In the genomic region with DNA sequence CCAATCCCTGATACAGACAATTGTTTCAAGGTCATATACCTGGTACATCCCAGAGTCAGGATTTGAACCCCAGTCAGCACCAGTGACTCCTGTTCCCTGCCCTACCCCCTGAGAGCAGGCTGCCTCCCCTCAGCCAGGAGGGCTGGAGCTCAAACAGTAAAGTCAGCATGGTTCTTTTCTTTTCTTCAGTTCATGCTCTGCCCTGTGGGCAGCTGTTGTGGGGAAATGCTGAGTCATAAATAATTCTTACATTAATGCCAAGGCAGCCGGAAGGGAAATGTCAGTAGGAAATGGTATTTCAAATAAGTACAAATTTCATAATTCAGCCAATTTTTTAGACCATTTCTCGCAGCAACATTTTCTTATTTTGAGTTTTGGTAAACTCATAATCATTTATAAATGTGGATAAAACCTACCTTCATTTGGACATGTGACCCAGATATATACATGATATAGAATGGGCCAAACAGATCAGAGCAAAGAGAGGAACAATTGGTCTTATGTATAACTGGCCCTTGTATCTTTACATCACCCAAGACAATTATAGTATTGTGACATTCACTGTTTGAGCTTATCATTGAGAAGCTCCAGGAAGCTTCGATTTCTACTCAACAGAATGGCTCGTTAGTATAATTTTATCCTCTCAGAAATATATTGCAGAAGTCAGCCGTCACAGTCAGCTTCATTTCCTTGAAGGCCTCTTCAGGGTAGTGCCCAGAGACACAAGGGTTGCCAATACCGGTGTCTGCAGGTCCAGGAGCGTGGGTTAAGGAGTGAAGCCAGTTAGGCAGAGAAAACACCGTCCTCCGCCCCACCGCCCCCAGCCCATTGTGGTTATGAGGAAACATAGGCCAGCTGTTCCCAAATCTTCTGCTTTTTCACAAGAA, we compare ENCODE assay signal across 8 cellular contexts. TPM values are rescaled to one million over a fixed set of nuclear protein-coding genes. Genes with fewer than 3 reads are reported as not detected.
DNase-seq lines count a peak whose midpoint lies in the region; ATAC-seq and TF ChIP-seq lines count a peak whose summit lies in the region.

No MANE protein-coding gene starts in this region.

- H3K4me3 Mint-ChIP-seq in neural crest cell, result no peak overlapping the region

- H3K9me3 Mint-ChIP-seq in neural crest cell, result no peaks in the 10 kb centered on the region

- peaks cover 12% of the 10 kb centered on the region for H3K4me1 Mint-ChIP-seq in neural crest cell

- DNase-seq in AG09319 (ENCODE audit: extremely low read depth, low read depth) (peak; percentile 40), NCI-H69 (lab: John Stamatoyannopoulos, UW) (peak; percentile 76), choroid plexus epithelial cell (ENCODE audit: low read depth) (peak; percentile 85), neural crest cell (ENCODE audit: low read depth, low spot score) (no peak), left colon (no peak), cortex of kidney (lab: John Stamatoyannopoulos, UW) (no peak)

- no peaks in the 10 kb centered on the region for H3K36me3 Mint-ChIP-seq in neural crest cell (ENCODE audit: low read depth)

- intact Hi-C loops in left colon (cut with DNase I, micrococcal nuclease), result no loop called here

- TF ChIP-seq CTCF in AG09319 (IDR thresholded peaks at IDR 0.05; ENCODE audit: low read depth, low read length) (no peak), choroid plexus epithelial cell (conservative IDR thresholded peaks at IDR 0.05; ENCODE audit: low read depth, low read length) (no peak), neural crest cell (conservative IDR thresholded peaks at IDR 0.05) (no peak)

- H3K4me3 ChIP-seq in choroid plexus epithelial cell (ENCODE audit: low read depth, low read length), result no peak overlapping the region

- ATAC-seq in GM21390 (IDR thresholded peaks at IDR 0.05; ENCODE audit: unreplicated experiment) (peak; percentile 34), left colon (no peak), HG02884 (IDR thresholded peaks at IDR 0.05; ENCODE audit: unreplicated experiment) (no peak)

- peak overlapping the region; percentile 91 for H3K27ac Mint-ChIP-seq in neural crest cell (ENCODE audit: unreplicated experiment)

- H3K27me3 Mint-ChIP-seq in neural crest cell (ENCODE audit: low read depth), result no peaks in the 10 kb centered on the region

RNA-seq across cellular contexts. Expression of a gene that starts 28.0 kb away (rescaled TPM):
- not detected in 2 replicates for total RNA-seq in neural crest cell
- not detected for total RNA-seq in left colon

RNA-seq across cellular contexts. Expression of a gene that starts 36.7 kb away (rescaled TPM):
- total RNA-seq in neural crest cell, result not detected in 2 replicates
- 10 to 100 TPM in 1 of 2 donors, 1 to 10 TPM in 1; 3.8 to 54.3 TPM for total RNA-seq in left colon

RNA-seq across cellular contexts. Expression of a gene that starts 56.2 kb away (rescaled TPM):
- total RNA-seq in neural crest cell, result 68.9 and 71.6 TPM in 2 replicates
- total RNA-seq in left colon, result 10 to 100 TPM; 64.6 to 77.3 TPM

Comparison
In these comparisons a context has a peak if more than half of its experiments do, and no peak if none do; other contexts are left out.
1. DNase-seq: peak in AG09319 (single experiment), NCI-H69 (single experiment) and choroid plexus epithelial cell (single experiment); none in neural crest cell (single experiment), left colon (0 of 2) and cortex of kidney (single experiment).